3 cellular contexts compared by ENCODE assay signal in the genomic region with DNA sequence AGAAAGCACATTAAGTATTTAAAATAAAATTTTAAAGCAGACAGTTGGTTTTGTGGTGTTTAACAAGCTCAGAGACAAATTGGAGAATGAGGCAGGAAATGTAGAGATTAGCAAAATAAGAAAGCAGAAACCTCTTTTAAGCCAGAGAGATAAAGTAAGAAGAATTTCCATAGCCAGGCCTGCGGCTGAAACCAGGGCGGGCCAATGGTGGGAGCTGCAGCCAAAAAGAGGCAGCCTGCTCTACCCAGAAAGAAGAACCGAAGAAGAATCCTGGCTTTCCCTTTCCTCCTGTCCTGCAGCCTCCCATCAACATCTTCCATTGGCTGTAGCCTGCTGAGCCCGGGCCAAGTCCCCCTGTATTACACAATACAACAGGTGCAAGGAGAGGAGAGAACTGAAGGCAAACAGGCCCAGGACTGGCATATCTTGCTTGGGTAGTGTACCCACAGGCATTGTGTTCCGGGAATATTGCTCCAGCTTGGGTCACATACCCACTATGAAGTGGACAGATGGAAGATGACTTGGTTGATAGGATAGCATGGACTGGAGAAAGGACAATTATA.
TF ChIP-seq lines count a peak whose summit lies in the region.

No MANE protein-coding gene starts in this region.

TF ChIP-seq in IMR-90, 13 proteins besides CTCF, POLR2A, EP300 and RAD21:
- TF ChIP-seq MAFK (IDR thresholded peaks at IDR 0.05; ENCODE audit: low read depth, low read length) (no peak), CEBPB (IDR thresholded peaks at IDR 0.05; ENCODE audit: low read depth, low read length) (0 out of 2 replicates have a peak, but pooled peaks have one; percentile 18), RFX5 (IDR thresholded peaks at IDR 0.05; ENCODE audit: low read depth, low read length) (no peak), BHLHE40 (IDR thresholded peaks at IDR 0.05; ENCODE audit: low read depth, low read length) (no peak)
- TF ChIP-seq, protein P1, sequence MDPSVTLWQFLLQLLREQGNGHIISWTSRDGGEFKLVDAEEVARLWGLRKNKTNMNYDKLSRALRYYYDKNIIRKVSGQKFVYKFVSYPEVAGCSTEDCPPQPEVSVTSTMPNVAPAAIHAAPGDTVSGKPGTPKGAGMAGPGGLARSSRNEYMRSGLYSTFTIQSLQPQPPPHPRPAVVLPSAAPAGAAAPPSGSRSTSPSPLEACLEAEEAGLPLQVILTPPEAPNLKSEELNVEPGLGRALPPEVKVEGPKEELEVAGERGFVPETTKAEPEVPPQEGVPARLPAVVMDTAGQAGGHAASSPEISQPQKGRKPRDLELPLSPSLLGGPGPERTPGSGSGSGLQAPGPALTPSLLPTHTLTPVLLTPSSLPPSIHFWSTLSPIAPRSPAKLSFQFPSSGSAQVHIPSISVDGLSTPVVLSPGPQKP (IDR thresholded peaks at IDR 0.05; ENCODE audit: borderline replicate concordance, low read depth, low read length), result no peak
- TF ChIP-seq, protein P2, sequence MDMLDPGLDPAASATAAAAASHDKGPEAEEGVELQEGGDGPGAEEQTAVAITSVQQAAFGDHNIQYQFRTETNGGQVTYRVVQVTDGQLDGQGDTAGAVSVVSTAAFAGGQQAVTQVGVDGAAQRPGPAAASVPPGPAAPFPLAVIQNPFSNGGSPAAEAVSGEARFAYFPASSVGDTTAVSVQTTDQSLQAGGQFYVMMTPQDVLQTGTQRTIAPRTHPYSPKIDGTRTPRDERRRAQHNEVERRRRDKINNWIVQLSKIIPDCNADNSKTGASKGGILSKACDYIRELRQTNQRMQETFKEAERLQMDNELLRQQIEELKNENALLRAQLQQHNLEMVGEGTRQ (IDR thresholded peaks at IDR 0.05; ENCODE audit: low read depth, low read length), result no peak

TF ChIP-seq in HepG2, 621 proteins besides CTCF, POLR2A, EP300 and RAD21:
- TF ChIP-seq RFXANK (CRISPR knock-in tag; IDR thresholded peaks at IDR 0.05) (no peak), FOXA1 (IDR thresholded peaks at IDR 0.05) (no peak), FOXA1 (CRISPR knock-in tag; IDR thresholded peaks at IDR 0.05) (no peak), CEBPG (CRISPR knock-in tag; IDR thresholded peaks at IDR 0.05) (0 out of 2 replicates have a peak, but pooled peaks have one; percentile 12), CEBPB (IDR thresholded peaks at IDR 0.05; ENCODE audit: borderline replicate concordance, low read depth, low read length) (peak; percentile 63)

TF ChIP-seq in WTC11, 78 proteins besides CTCF, POLR2A, EP300 and RAD21:
- TF ChIP-seq OVOL2 (CRISPR knock-in tag; IDR thresholded peaks at IDR 0.05; ENCODE audit: borderline replicate concordance), result no peak
- no peak for TF ChIP-seq CREM (CRISPR knock-in tag; IDR thresholded peaks at IDR 0.05)
- TF ChIP-seq ZNF138 (CRISPR knock-in tag; conservative IDR thresholded peaks at IDR 0.05), result no peak
- TF ChIP-seq CREB1 (CRISPR knock-in tag; IDR thresholded peaks at IDR 0.05), result no peak
- TF ChIP-seq, protein P3, sequence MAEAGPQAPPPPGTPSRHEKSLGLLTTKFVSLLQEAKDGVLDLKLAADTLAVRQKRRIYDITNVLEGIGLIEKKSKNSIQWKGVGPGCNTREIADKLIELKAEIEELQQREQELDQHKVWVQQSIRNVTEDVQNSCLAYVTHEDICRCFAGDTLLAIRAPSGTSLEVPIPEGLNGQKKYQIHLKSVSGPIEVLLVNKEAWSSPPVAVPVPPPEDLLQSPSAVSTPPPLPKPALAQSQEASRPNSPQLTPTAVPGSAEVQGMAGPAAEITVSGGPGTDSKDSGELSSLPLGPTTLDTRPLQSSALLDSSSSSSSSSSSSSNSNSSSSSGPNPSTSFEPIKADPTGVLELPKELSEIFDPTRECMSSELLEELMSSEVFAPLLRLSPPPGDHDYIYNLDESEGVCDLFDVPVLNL (CRISPR knock-in tag; IDR thresholded peaks at IDR 0.05; ENCODE audit: borderline replicate concordance, low read depth), result no peak
- TF ChIP-seq, protein P4, sequence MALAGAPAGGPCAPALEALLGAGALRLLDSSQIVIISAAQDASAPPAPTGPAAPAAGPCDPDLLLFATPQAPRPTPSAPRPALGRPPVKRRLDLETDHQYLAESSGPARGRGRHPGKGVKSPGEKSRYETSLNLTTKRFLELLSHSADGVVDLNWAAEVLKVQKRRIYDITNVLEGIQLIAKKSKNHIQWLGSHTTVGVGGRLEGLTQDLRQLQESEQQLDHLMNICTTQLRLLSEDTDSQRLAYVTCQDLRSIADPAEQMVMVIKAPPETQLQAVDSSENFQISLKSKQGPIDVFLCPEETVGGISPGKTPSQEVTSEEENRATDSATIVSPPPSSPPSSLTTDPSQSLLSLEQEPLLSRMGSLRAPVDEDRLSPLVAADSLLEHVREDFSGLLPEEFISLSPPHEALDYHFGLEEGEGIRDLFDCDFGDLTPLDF (CRISPR knock-in tag; IDR thresholded peaks at IDR 0.05), result no peak
- TF ChIP-seq, protein P5, sequence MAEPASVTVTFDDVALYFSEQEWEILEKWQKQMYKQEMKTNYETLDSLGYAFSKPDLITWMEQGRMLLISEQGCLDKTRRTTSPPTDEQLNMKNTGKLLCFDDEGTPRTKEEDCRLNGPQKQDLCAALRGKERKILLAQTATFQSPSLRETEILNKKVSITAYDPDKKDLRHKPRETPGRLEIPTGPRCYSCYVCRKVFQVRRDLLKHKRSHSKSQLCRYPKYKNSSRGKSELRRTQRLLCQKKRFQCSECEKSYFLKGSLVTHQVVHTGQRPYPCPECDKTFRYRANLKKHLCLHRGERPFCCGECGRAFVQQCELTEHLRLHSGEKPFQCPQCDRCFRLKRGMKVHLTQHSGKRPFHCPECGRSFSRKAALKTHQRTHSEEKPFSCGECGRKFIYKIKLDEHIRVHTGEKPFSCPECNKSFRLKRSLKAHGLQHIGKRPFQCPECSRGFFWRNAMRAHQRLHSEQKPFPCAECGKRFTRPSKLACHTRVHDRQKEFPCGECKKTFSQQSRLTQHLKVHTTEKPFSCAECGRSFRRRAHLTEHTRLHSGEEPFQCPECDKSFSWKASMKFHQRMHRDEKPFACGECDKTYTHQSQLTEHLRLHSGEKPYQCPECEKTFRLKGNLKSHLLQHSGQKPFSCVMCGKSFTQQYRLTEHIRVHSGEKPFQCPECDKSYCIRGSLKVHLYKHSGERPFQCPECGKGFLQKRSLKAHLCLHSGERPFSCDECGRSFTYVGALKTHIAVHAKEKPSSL (CRISPR knock-in tag; conservative IDR thresholded peaks at IDR 0.05), result no peak
- no peak for TF ChIP-seq SOX15 (CRISPR knock-in tag; IDR thresholded peaks at IDR 0.05)
- no peak for TF ChIP-seq RORB (CRISPR knock-in tag; IDR thresholded peaks at IDR 0.05)
- no peak for TF ChIP-seq NFE2L1 (CRISPR knock-in tag; IDR thresholded peaks at IDR 0.05)
- TF ChIP-seq, protein P6, sequence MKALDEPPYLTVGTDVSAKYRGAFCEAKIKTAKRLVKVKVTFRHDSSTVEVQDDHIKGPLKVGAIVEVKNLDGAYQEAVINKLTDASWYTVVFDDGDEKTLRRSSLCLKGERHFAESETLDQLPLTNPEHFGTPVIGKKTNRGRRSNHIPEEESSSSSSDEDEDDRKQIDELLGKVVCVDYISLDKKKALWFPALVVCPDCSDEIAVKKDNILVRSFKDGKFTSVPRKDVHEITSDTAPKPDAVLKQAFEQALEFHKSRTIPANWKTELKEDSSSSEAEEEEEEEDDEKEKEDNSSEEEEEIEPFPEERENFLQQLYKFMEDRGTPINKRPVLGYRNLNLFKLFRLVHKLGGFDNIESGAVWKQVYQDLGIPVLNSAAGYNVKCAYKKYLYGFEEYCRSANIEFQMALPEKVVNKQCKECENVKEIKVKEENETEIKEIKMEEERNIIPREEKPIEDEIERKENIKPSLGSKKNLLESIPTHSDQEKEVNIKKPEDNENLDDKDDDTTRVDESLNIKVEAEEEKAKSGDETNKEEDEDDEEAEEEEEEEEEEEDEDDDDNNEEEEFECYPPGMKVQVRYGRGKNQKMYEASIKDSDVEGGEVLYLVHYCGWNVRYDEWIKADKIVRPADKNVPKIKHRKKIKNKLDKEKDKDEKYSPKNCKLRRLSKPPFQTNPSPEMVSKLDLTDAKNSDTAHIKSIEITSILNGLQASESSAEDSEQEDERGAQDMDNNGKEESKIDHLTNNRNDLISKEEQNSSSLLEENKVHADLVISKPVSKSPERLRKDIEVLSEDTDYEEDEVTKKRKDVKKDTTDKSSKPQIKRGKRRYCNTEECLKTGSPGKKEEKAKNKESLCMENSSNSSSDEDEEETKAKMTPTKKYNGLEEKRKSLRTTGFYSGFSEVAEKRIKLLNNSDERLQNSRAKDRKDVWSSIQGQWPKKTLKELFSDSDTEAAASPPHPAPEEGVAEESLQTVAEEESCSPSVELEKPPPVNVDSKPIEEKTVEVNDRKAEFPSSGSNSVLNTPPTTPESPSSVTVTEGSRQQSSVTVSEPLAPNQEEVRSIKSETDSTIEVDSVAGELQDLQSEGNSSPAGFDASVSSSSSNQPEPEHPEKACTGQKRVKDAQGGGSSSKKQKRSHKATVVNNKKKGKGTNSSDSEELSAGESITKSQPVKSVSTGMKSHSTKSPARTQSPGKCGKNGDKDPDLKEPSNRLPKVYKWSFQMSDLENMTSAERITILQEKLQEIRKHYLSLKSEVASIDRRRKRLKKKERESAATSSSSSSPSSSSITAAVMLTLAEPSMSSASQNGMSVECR (CRISPR knock-in tag; IDR thresholded peaks at IDR 0.05; ENCODE audit: borderline replicate concordance), result no peak
- no peak for TF ChIP-seq SMAD3 (CRISPR knock-in tag; IDR thresholded peaks at IDR 0.05; ENCODE audit: borderline replicate concordance)
